Comparison of ENCODE assay signal across 8 cellular contexts in the genomic region with DNA sequence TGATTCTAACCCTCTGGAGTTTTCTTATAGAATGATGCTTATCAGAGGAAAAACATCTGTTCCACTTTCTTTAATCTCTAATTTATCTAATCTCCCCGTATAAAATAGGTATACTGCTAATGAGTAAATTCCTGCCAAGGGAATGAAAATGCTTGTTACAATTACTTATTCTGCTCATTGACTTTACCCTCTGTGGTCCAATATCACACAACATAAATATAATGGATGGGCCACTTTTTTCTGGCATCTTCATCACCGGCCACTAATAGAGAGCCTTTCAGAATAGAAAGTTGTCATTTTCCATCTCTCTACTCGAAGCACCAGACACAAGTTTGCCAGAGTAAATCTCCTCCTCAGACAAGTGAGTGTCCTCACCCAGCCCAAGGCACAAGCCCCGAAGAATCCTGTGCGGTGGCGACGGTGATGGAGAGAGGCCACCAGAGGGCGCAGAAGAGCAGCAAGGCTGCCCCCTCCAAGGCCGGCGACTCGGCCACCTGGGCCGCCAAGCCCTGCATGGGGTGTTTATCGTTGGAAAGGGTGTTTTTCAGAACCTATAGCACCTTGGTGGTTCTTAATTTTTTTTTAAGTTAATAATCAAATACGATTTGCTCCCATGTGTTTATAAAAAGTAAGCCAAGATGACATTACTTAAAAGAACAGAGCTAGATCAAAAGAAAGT.
DNase-seq lines count a peak whose midpoint lies in the region; ATAC-seq and TF ChIP-seq lines count a peak whose summit lies in the region.

No MANE protein-coding gene starts in this region.

- peak; percentile 95 for TF ChIP-seq CTCF in RWPE1 (conservative IDR thresholded peaks at IDR 0.05; ENCODE audit: low read depth)
- peak; percentile 88 for TF ChIP-seq CTCF in foreskin keratinocyte (conservative IDR thresholded peaks at IDR 0.05)
- peak; percentile 95 for TF ChIP-seq CTCF in osteocyte (IDR thresholded peaks at IDR 0.05)
- TF ChIP-seq CTCF in thyroid gland (IDR thresholded peaks at IDR 0.05) = peak; percentile 83 to 96 (median 88)

- peaks cover 6% of the 10 kb centered on the region for H3K4me1 Mint-ChIP-seq in osteocyte (ENCODE audit: unreplicated experiment)

- no peak overlapping the region for H3K4me3 ChIP-seq in Karpas-422 (ENCODE audit: low read length)
- no peak overlapping the region for H3K4me3 ChIP-seq in thyroid gland (replicated peaks in 1 of 3)

- no peaks in the 10 kb centered on the region for H3K9me2 ChIP-seq in Karpas-422 (replicated peaks; ENCODE audit: insufficient read depth, low read length)

- H3K9me3 ChIP-seq in Karpas-422 (ENCODE audit: low read length) (no peaks in the 10 kb centered on the region), thyroid gland (no peaks in the 10 kb centered on the region)

- no peaks in the 10 kb centered on the region; the same call in 1 of the 2 replicates for H3K27me3 ChIP-seq in Karpas-422 (ENCODE audit: low read length)
- H3K27me3 ChIP-seq in foreskin keratinocyte = no peaks in the 10 kb centered on the region
- H3K27me3 ChIP-seq in thyroid gland = no peaks in the 10 kb centered on the region

- ATAC-seq in GM21825 (IDR thresholded peaks at IDR 0.05; ENCODE audit: unreplicated experiment) (peak; percentile 94), foreskin keratinocyte (peak; percentile 91)

- H3K27ac Mint-ChIP-seq in osteocyte (ENCODE audit: unreplicated experiment) = no peak overlapping the region

- H3K4me3 Mint-ChIP-seq in osteocyte (ENCODE audit: unreplicated experiment) = no peak overlapping the region

- H3K27ac ChIP-seq in Karpas-422 (ENCODE audit: low read length) (no peak overlapping the region), RWPE1 (no peak overlapping the region), foreskin keratinocyte (no peak overlapping the region), thyroid gland (no peak overlapping the region)

- H3K27me3 Mint-ChIP-seq in osteocyte (ENCODE audit: unreplicated experiment) = peaks cover 14% of the 10 kb centered on the region

- intact Hi-C loops in thyroid gland (cut with DNase I) = loop anchor here (5.0 to 10.0 kb wide), 3 partner anchors 118 to 618 kb away; no protein-coding TSS in a partner anchor

- CTCF ChIA-PET in RWPE1 (lab: Yijun Ruan, JAX) = interaction anchor here (0.5 to 1.2 kb wide), 9 partner anchors 10 to 700 kb away, joined by 3 to 5 read pairs (median 4); no protein-coding TSS in a partner anchor

- H3K4me2 ChIP-seq in Karpas-422 (ENCODE audit: low read depth, low read length, poor library complexity, severe bottlenecking) = peak overlapping the region; percentile 3

- TF ChIP-seq POLR2A in thyroid gland (IDR thresholded peaks at IDR 0.05) = no peak

- H3K9ac ChIP-seq in Karpas-422 (ENCODE audit: low read length) = no peak overlapping the region

- DNase-seq in EL (peak; percentile 61), Karpas-422 (peak; percentile 87), RWPE1 (ENCODE audit: low spot score) (peak; percentile 74), foreskin keratinocyte (peak; percentile 7 to 23), osteocyte (ENCODE audit: extremely low spot score, unreplicated experiment) (peak; percentile 91), thyroid gland (peak; percentile 80 to 86)
- DNase-seq in activated effector memory CD4-positive, alpha-beta T cell treated with Interleukin-2 at 50 U/mL for 16 hours = peak; percentile 61

- H3K36me3 ChIP-seq in Karpas-422 (ENCODE audit: insufficient read depth, low read length) (no peaks in the 10 kb centered on the region), thyroid gland (no peaks in the 10 kb centered on the region)

- H2AFZ ChIP-seq in Karpas-422 (ENCODE audit: low read length) = no peak overlapping the region

- H3K79me2 ChIP-seq in Karpas-422 (ENCODE audit: low read length) = no peaks in the 10 kb centered on the region

- peaks cover 12% of the 10 kb centered on the region for H3K4me1 ChIP-seq in Karpas-422 (ENCODE audit: low read length)
- no peaks in the 10 kb centered on the region for H3K4me1 ChIP-seq in foreskin keratinocyte
- H3K4me1 ChIP-seq in thyroid gland = peaks cover 0 to 6% of the 10 kb centered on the region in 2 donors

- no peaks in the 10 kb centered on the region for H3K36me3 Mint-ChIP-seq in osteocyte (ENCODE audit: unreplicated experiment)

- no peaks in the 10 kb centered on the region for H4K20me1 ChIP-seq in Karpas-422 (ENCODE audit: insufficient read depth, low read depth, low read length)

- H3K9me3 Mint-ChIP-seq in osteocyte (ENCODE audit: unreplicated experiment) = peaks cover 10% of the 10 kb centered on the region

- POLR2A ChIA-PET in RWPE1 (lab: Yijun Ruan, JAX; ENCODE audit: low non-redundant PET) = interaction anchor here (0.7 kb wide), 1 partner anchor 123 kb away, joined by 6 read pairs; no protein-coding TSS in a partner anchor

- 6 to 8% methylated on average over 14 of the region's 14 CpGs for WGBS in thyroid gland, 2 donors

Comparison
In these comparisons a context has a peak if more than half of its experiments do, and no peak if none do; other contexts are left out.
1. DNase-seq: peak in every context shown above with its lines; median percentile 91 in osteocyte; 87 in Karpas-422; 83 in thyroid gland; 74 in RWPE1; 61 in EL; 61 in activated effector memory CD4-positive, alpha-beta T cell treated with Interleukin-2 at 50 U/mL for 16 hours; 15 in foreskin keratinocyte.